In the genomic region with DNA sequence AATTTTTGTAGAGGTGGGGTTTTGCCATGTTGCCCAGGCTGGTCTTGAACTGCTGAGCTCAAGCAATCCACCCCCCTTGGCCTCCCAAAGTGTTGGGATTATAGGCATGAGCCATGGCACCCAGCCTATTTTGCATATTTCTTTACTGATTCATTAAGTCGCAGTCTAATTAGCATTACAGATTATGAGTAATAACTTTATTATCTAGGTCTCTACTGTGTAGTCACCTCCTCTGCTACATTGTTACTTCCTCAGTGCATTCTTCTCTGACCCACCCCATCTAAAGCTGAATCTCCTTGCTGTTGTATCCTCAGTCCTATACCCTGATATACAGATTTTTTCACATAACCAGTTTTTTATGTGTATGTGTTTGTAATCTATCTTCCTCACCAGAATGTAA, we compare ENCODE assay signal across 16 cellular contexts.
A peak's percentile ranks its signal among the peaks of the same experiment; 100 is the strongest.
DNase-seq lines count a peak whose midpoint lies in the region; ATAC-seq and TF ChIP-seq lines count a peak whose summit lies in the region.
"Had no signal": no experiment of that assay in that cellular context is flagged by ENCODE, and none has a peak within 500 bp of the region (broad histone marks: within the 10 kb centered on the region; RNA-seq: fewer than 3 reads in every experiment).

No MANE protein-coding gene starts in this region.

- no peaks in the 10 kb centered on the region for H3K9me3 Mint-ChIP-seq in stimulated activated memory B cell treated with anti-CD40 and anti-IgM and Interleukin-4, amounts not matched to agents 10 μg/mL and 1 μg/mL and 100 μg/mL, for 72 hours
- H3K9me3 Mint-ChIP-seq: activated CD4-positive, alpha-beta T cell treated with anti-CD3 and anti-CD28 coated beads, Interleukin-2, amount 10 ng/mL, durations not matched to agents 24 days and 14 days had no signal

- intact Hi-C loops in A673 (cut with micrococcal nuclease; ENCODE audit: unreplicated experiment): no loop called here

- no peaks in the 10 kb centered on the region for H3K4me1 ChIP-seq in hepatocyte (ENCODE audit: insufficient read depth)
- no peaks in the 10 kb centered on the region for H3K4me1 ChIP-seq in A673 (ENCODE audit: insufficient read depth, low read length, poor library complexity, severe bottlenecking)
- H3K4me1 ChIP-seq: BE2C, psoas muscle had no signal

- peak; percentile 65 for DNase-seq in AG20443 (ENCODE audit: low spot score)
- DNase-seq in HT-29 (ENCODE audit: low spot score): peak; percentile 15
- DNase-seq in astrocyte of the hippocampus (ENCODE audit: low read depth, low spot score): peak; percentile 39
- DNase-seq in hepatocyte (ENCODE audit: low spot score): no peak
- DNase-seq in cerebellum (ENCODE audit: low spot score): no peak
- DNase-seq in A673 (ENCODE audit: low spot score): no peak
- DNase-seq: activated CD4-positive, alpha-beta T cell treated with anti-CD3 and anti-CD28 coated beads, Interleukin-2, amount 10 ng/mL, durations not matched to agents 24 days and 14 days; activated T-cell treated with anti-CD3 and anti-CD28 coated beads, Interleukin-2, amount 50 U/mL, for 72 hours; BE2C; glutamatergic neuron; NCI-H446; psoas muscle; T-cell had no signal

- 95% methylated on average over 1 of the region's 1 CpG for WGBS in hepatocyte (ENCODE audit: low lambda C conversion rate, missing lambda C conversion rate)

- H3K4me2 ChIP-seq in hepatocyte: no peak overlapping the region

- no peaks in the 10 kb centered on the region for H3K9me2 ChIP-seq in hepatocyte (replicated peaks; ENCODE audit: insufficient read depth)

- no TSS peak for BruUV-seq in A673 (replicated peaks; lab: Mats Ljungman, UMichigan)

- H3K36me3 Mint-ChIP-seq in stimulated activated memory B cell treated with anti-CD40 and anti-IgM and Interleukin-4, amounts not matched to agents 10 μg/mL and 1 μg/mL and 100 μg/mL, for 72 hours: peaks cover 39% of the 10 kb centered on the region

- no peak for ATAC-seq in stimulated activated memory B cell treated with anti-CD40 and anti-IgM and Interleukin-4, amounts not matched to agents 10 μg/mL and 1 μg/mL and 100 μg/mL, for 72 hours
- ATAC-seq in HG02884 (IDR thresholded peaks at IDR 0.05; ENCODE audit: unreplicated experiment): no peak
- ATAC-seq: activated T-cell treated with anti-CD3 and anti-CD28 coated beads, Interleukin-2, amount 50 U/mL, for 72 hours; psoas muscle; T-cell had no signal

- H2AFZ ChIP-seq in hepatocyte: no peak overlapping the region

- no peaks in the 10 kb centered on the region for H4K20me1 ChIP-seq in hepatocyte (ENCODE audit: insufficient read depth, poor library complexity, severe bottlenecking)

- no peaks in the 10 kb centered on the region for H3K79me2 ChIP-seq in hepatocyte

- H3K27ac Mint-ChIP-seq in stimulated activated memory B cell treated with anti-CD40 and anti-IgM and Interleukin-4, amounts not matched to agents 10 μg/mL and 1 μg/mL and 100 μg/mL, for 72 hours: no peak overlapping the region
- H3K27ac Mint-ChIP-seq: activated CD4-positive, alpha-beta T cell treated with anti-CD3 and anti-CD28 coated beads, Interleukin-2, amount 10 ng/mL, durations not matched to agents 24 days and 14 days; T-cell; type B pancreatic cell had no signal

- CTCF ChIA-PET in A673 (lab: Charles Lee): no interaction called here

- H3K4me3 ChIP-seq in hepatocyte (no peak overlapping the region), A673 (ENCODE audit: low read depth, low read length, poor library complexity, severe bottlenecking) (no peak overlapping the region)
- H3K4me3 ChIP-seq: psoas muscle had no signal

- no peaks in the 10 kb centered on the region for H3K36me3 ChIP-seq in hepatocyte (replicated peaks; ENCODE audit: insufficient read depth, low read depth)
- no peaks in the 10 kb centered on the region for H3K36me3 ChIP-seq in A673 (ENCODE audit: insufficient read depth, low read length, poor library complexity, severe bottlenecking)
- H3K36me3 ChIP-seq: BE2C had no signal

- TF ChIP-seq CTCF in hepatocyte (IDR thresholded peaks at IDR 0.05; ENCODE audit: poor library complexity): no peak
- no peak for TF ChIP-seq CTCF in A673 (conservative IDR thresholded peaks at IDR 0.05; ENCODE audit: low read depth, low read length)

- POLR2A ChIA-PET in A673 (lab: Charles Lee; ENCODE audit: low non-redundant PET): no interaction called here

- H3K9me3 ChIP-seq in hepatocyte (ENCODE audit: low read depth) (no peaks in the 10 kb centered on the region), A673 (ENCODE audit: low read depth, low read length, poor library complexity, severe bottlenecking) (no peaks in the 10 kb centered on the region)
- H3K9me3 ChIP-seq: BE2C, psoas muscle had no signal

- H3K27me3 ChIP-seq in hepatocyte (no peaks in the 10 kb centered on the region), A673 (replicated peaks; ENCODE audit: insufficient read depth, low read depth, low read length, poor library complexity) (no peaks in the 10 kb centered on the region)
- H3K27me3 ChIP-seq: BE2C had no signal

- no peaks in the 10 kb centered on the region for H3K27me3 Mint-ChIP-seq in stimulated activated memory B cell treated with anti-CD40 and anti-IgM and Interleukin-4, amounts not matched to agents 10 μg/mL and 1 μg/mL and 100 μg/mL, for 72 hours
- H3K27me3 Mint-ChIP-seq: T-cell, type B pancreatic cell had no signal

- H3K27ac ChIP-seq in hepatocyte: peak overlapping the region; percentile 49
- H3K27ac ChIP-seq in A673 (ENCODE audit: low read depth, low read length, poor library complexity, severe bottlenecking): no peak overlapping the region
- H3K27ac ChIP-seq: psoas muscle had no signal

- no peaks in the 10 kb centered on the region for H3K4me1 Mint-ChIP-seq in stimulated activated memory B cell treated with anti-CD40 and anti-IgM and Interleukin-4, amounts not matched to agents 10 μg/mL and 1 μg/mL and 100 μg/mL, for 72 hours
- H3K4me1 Mint-ChIP-seq: activated CD4-positive, alpha-beta T cell treated with anti-CD3 and anti-CD28 coated beads, Interleukin-2, amount 10 ng/mL, durations not matched to agents 24 days and 14 days; T-cell had no signal

- no peak overlapping the region for H3K4me3 Mint-ChIP-seq in stimulated activated memory B cell treated with anti-CD40 and anti-IgM and Interleukin-4, amounts not matched to agents 10 μg/mL and 1 μg/mL and 100 μg/mL, for 72 hours
- H3K4me3 Mint-ChIP-seq: activated CD4-positive, alpha-beta T cell treated with anti-CD3 and anti-CD28 coated beads, Interleukin-2, amount 10 ng/mL, durations not matched to agents 24 days and 14 days; activated T-cell treated with anti-CD3 and anti-CD28 coated beads, Interleukin-2, amount 50 U/mL, for 72 hours; T-cell; type B pancreatic cell had no signal

Comparison
In these comparisons a context has a peak if more than half of its experiments do, and no peak if none do; other contexts are left out.
1. DNase-seq: peak in AG20443 (single experiment), HT-29 (single experiment) and astrocyte of the hippocampus (single experiment); none in hepatocyte (single experiment), cerebellum (single experiment) and A673 (single experiment).